In the genomic region with DNA sequence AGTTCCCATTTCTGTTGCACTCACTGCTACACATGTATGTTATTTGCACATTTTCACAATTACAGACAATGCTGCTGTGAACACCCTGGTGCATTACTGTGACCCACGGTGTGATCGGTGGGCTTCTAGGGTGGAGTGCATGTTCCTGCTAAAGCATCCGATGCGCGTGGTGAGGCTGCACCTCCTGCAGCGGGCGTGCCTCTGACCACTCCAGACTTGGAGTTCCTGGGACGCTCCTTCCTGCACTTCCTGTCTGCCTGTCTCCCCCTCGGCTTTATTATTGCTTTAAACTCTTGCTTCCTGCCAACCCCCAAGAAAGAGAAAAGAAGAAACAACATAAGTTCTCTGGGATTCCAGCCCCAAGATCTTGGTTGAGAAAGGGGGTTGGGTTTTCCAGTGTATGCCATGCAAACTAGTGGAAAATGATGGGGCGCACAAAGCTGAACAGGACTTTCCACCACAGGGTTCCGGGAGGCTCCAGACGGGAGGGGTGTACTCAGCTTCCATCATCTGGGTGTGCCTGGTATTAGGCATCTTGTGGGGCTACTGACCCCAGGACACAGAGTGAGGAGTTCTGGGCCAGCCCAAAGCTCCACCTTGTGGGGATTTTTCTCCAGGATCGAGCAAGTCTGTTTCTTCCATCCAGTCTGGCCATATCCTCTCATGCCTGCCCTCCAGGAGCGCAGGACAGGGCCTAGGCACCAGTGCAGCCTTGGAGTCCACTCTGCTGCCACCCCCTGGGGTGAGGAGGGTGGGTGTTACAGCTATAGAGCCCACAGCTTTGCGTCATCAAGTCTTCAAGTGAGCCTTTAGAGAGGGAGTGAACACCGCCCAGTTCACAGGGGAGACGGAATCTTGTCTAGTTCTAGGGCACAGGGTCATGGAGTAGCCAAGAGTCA, we compare ENCODE assay signal across 1 cellular context.
A peak's percentile ranks its signal among the peaks of the same experiment; 100 is the strongest.
TF ChIP-seq lines count a peak whose summit lies in the region.

No MANE protein-coding gene starts in this region.

TF ChIP-seq in H1, 55 proteins besides CTCF, POLR2A, EP300 and RAD21:
- TF ChIP-seq GABPA (IDR thresholded peaks at IDR 0.05; ENCODE audit: borderline replicate concordance, insufficient read depth, low read length) (no peak), POLR2AphosphoS5 (IDR thresholded peaks at IDR 0.05; ENCODE audit: low read depth, low read length) (peak; percentile 73; the same call in 1 of the 2 replicates), SP2 (IDR thresholded peaks at IDR 0.05; ENCODE audit: low read length) (no peak), NRF1 (IDR thresholded peaks at IDR 0.05; ENCODE audit: low read depth, low read length) (no peak), JUND (IDR thresholded peaks at IDR 0.05; ENCODE audit: low read length) (no peak), YY1 (IDR thresholded peaks at IDR 0.05; ENCODE audit: low read depth, low read length) (no peak)
